13 cellular contexts compared by ENCODE assay signal in genomic region chr18:8673276-8674209, GRCh38. TPM values are rescaled to one million over a fixed set of nuclear protein-coding genes. Genes with fewer than 3 reads are reported as not detected.
DNase-seq lines count a peak whose midpoint lies in the region; ATAC-seq, FAIRE-seq and TF ChIP-seq lines count a peak whose summit lies in the region.
"Had no signal": no experiment of that assay in that cellular context is flagged by ENCODE, and none has a peak within 500 bp of the region (broad histone marks: within the 10 kb centered on the region; RNA-seq: fewer than 3 reads in every experiment).

No MANE protein-coding gene starts in this region.

- H3K4me1 ChIP-seq in pancreas: no peaks in the 10 kb centered on the region

- intact Hi-C loops in activated B cell treated with CpG ODN at 0.5 μM for 24 hours (cut with micrococcal nuclease) (no loop called here), pancreas (cut with DNase I) (no loop called here)

- peaks cover 7% of the 10 kb centered on the region for H3K4me1 Mint-ChIP-seq in activated B cell treated with CpG ODN at 0.5 μM for 24 hours
- H3K4me1 Mint-ChIP-seq: CD4-positive, CD25-positive, alpha-beta regulatory T cell; central memory CD8-positive, alpha-beta T cell; neural crest cell had no signal

- CTCF ChIA-PET in activated B cell treated with CpG ODN at 0.5 μM for 24 hours (lab: Charles Lee): interaction anchor here (1.6 kb wide), 1 partner anchor 21 kb away, joined by 4 read pairs; no protein-coding TSS in a partner anchor

- POLR2A ChIA-PET in activated B cell treated with CpG ODN at 0.5 μM for 24 hours (lab: Charles Lee): no interaction called here

- WGBS in pancreas, 2 donors: 86 to 92% methylated on average over 9 of the region's 9 CpGs

- no peak overlapping the region for H3K27ac Mint-ChIP-seq in activated B cell treated with CpG ODN at 0.5 μM for 24 hours
- H3K27ac Mint-ChIP-seq: CD4-positive, CD25-positive, alpha-beta regulatory T cell had no signal

- no peak for FAIRE-seq in pancreas (lab: Jason Lieb, UNC)

- H3K9me3 Mint-ChIP-seq in activated B cell treated with CpG ODN at 0.5 μM for 24 hours: no peaks in the 10 kb centered on the region
- H3K9me3 Mint-ChIP-seq: CD4-positive, CD25-positive, alpha-beta regulatory T cell; central memory CD8-positive, alpha-beta T cell; neural crest cell had no signal

- H3K27me3 ChIP-seq in pancreas: peaks cover 0 to 6% (median 0%) of the 10 kb centered on the region in 4 donors

- H3K36me3 Mint-ChIP-seq in activated B cell treated with CpG ODN at 0.5 μM for 24 hours (ENCODE audit: low read depth): no peaks in the 10 kb centered on the region
- H3K36me3 Mint-ChIP-seq: CD4-positive, CD25-positive, alpha-beta regulatory T cell had no signal

- H3K9me3 ChIP-seq in pancreas: no peaks in the 10 kb centered on the region

- TF ChIP-seq CTCF in GM13976 (IDR thresholded peaks at IDR 0.05; ENCODE audit: borderline replicate concordance, control extremely low read depth, extremely low read depth, insufficient read depth, missing control alignments) (no peak), activated B cell treated with CpG ODN at 0.5 μM for 24 hours (IDR thresholded peaks at IDR 0.05) (no peak), pancreas (IDR thresholded peaks at IDR 0.05) (no peak)

- ATAC-seq in GM21367 (IDR thresholded peaks at IDR 0.05; ENCODE audit: unreplicated experiment): peak; percentile 78
- peak; percentile 89 for ATAC-seq in HG03095 (IDR thresholded peaks at IDR 0.05; ENCODE audit: unreplicated experiment)
- ATAC-seq in activated B cell treated with CpG ODN at 0.5 μM for 24 hours (ENCODE audit: low read depth): peak; percentile 31
- ATAC-seq in pancreas: no peak

- H3K36me3 ChIP-seq in pancreas: no peaks in the 10 kb centered on the region

- H3K27ac ChIP-seq in pancreas: no peak overlapping the region

- H3K27me3 Mint-ChIP-seq in activated B cell treated with CpG ODN at 0.5 μM for 24 hours: no peaks in the 10 kb centered on the region
- H3K27me3 Mint-ChIP-seq: central memory CD8-positive, alpha-beta T cell had no signal

- H3K4me3 ChIP-seq in pancreas: no peak overlapping the region

- in situ Hi-C loops in GM13976 (cut with MboI; ENCODE audit: low sequenced_read_pairs, unreplicated experiment): no loop called here

- H3K4me3 Mint-ChIP-seq in activated B cell treated with CpG ODN at 0.5 μM for 24 hours: no peak overlapping the region
- H3K4me3 Mint-ChIP-seq: CD4-positive, CD25-positive, alpha-beta regulatory T cell; central memory CD8-positive, alpha-beta T cell; neural crest cell had no signal

- peak; percentile 51 for DNase-seq in GM13976 (ENCODE audit: low spot score)
- DNase-seq in activated B cell treated with CpG ODN at 0.5 μM for 24 hours: no peak
- no peak for DNase-seq in pancreas
- no peak for DNase-seq in ureter (ENCODE audit: low spot score)
- DNase-seq in hypothalamus (lab: John Stamatoyannopoulos, UW): no peak
- DNase-seq in midbrain (lab: John Stamatoyannopoulos, UW): no peak
- DNase-seq: activated CD8-positive, alpha-beta memory T cell treated with anti-CD3 and anti-CD28 coated beads, Interleukin-2, amount 50 U/mL, for 48 hours; CD4-positive, CD25-positive, alpha-beta regulatory T cell; SIG-M5 had no signal

RNA-seq across cellular contexts. Expression of gene MTCL1, which starts 31.8 kb away (rescaled TPM):
- total RNA-seq in activated B cell treated with CpG ODN at 0.5 μM for 24 hours (1.9 and 2.9 TPM in 2 replicates), pancreas (10 to 100 TPM in 4 of 6 donors, 1 to 10 TPM in 2; 9.2 to 14.9 (median 11.9) TPM), ureter (150 TPM)
- polyA plus RNA-seq in pancreas: 10 to 100 TPM; 12.5 to 18.4 TPM
- polyA plus RNA-seq: CD4-positive, CD25-positive, alpha-beta regulatory T cell had no signal

Comparison
In these comparisons a context has a peak if more than half of its experiments do, and no peak if none do; other contexts are left out.
1. ATAC-seq: peak in GM21367 (single experiment), HG03095 (single experiment) and activated B cell treated with CpG ODN at 0.5 μM for 24 hours (single experiment); none in pancreas (0 of 4).